ENCODE assay signal across 17 cellular contexts in genomic region chrX:2409796-2410195, GRCh38.
"Had no signal": no experiment of that assay in that cellular context is flagged by ENCODE, and none has a peak within 500 bp of the region (broad histone marks: within the 10 kb centered on the region; RNA-seq: fewer than 3 reads in every experiment).

No MANE protein-coding gene starts in this region.

- DNase-seq: caudate nucleus; effector CD4-positive, alpha-beta T cell; endodermal cell; erythroblast; foreskin melanocyte; head of caudate nucleus; hippocampal formation; midbrain; naive thymus-derived CD4-positive, alpha-beta T cell; occipital lobe; stimulated activated CD4-positive, alpha-beta T cell treated with anti-CD3 and anti-CD28 coated beads, Interleukin-12 subunit alpha, Interleukin-12 subunit beta, amount 100 ng/mL, for 4 hours; stimulated activated naive CD4-positive, alpha-beta T cell; stomach; substantia nigra; trophoblast cell had no signal

- H3K27me3 ChIP-seq: stomach had no signal

- H3K9me3 ChIP-seq: thoracic aorta had no signal

- ATAC-seq: naive thymus-derived CD4-positive, alpha-beta T cell had no signal

- H3K4me3 ChIP-seq: coronary artery, stomach, thoracic aorta had no signal

- H3K27ac Mint-ChIP-seq: endodermal cell; naive thymus-derived CD4-positive, alpha-beta T cell had no signal

- H3K4me1 Mint-ChIP-seq: naive thymus-derived CD4-positive, alpha-beta T cell had no signal

- H3K27me3 Mint-ChIP-seq: naive thymus-derived CD4-positive, alpha-beta T cell had no signal

- H3K27ac ChIP-seq: coronary artery, thoracic aorta had no signal

- H3K4me3 Mint-ChIP-seq: endodermal cell; naive thymus-derived CD4-positive, alpha-beta T cell had no signal
